In genomic region chr1:44783697-44784093, GRCh38 we compare ENCODE assay signal across 10 cellular contexts. TPM values are rescaled to one million over a fixed set of nuclear protein-coding genes. Genes with fewer than 3 reads are reported as not detected.
DNase-seq lines count a peak whose midpoint lies in the region; ATAC-seq and TF ChIP-seq lines count a peak whose summit lies in the region.
"Had no signal": no experiment of that assay in that cellular context is flagged by ENCODE, and none has a peak within 500 bp of the region (broad histone marks: within the 10 kb centered on the region; RNA-seq: fewer than 3 reads in every experiment).

No MANE protein-coding gene starts in this region.

- intact Hi-C loops in spleen (cut with DNase I; ENCODE audit: low total_unique reads), result loop anchor here (10.0 kb wide), 1 partner anchor 49 kb away; the partner anchor contains the start of genes KIF2C and RNU5D-1

- H3K27ac Mint-ChIP-seq in WTC11, result no peak overlapping the region

- H3K4me1 ChIP-seq in iPS DF 6.9 (ENCODE audit: control insufficient read depth, insufficient read depth, low read length) (peaks cover 7% of the 10 kb centered on the region), spleen (peaks cover 12 to 53% (median 41%) of the 10 kb centered on the region in 6 donors)

- no CpG with 5 or more reads among the region's 8 CpGs for WGBS in iPS DF 6.9 (ENCODE audit: insufficient coverage, insufficient read length)
- WGBS in spleen, 5 donors, result 45 to 54% (median 47%) methylated on average over 8 of the region's 8 CpGs

- POLR2A ChIA-PET in WTC11 (lab: Charles Lee), result interaction anchor here (0.6 to 2.7 kb wide), 7 partner anchors 8 to 846 kb away, joined by 3 to 19 read pairs (median 6); partner anchors contain the start of genes EIF2B3, PLK3 and RPS8

- CTCF ChIA-PET in WTC11 (lab: Charles Lee), result interaction anchor here (0.6 to 3.3 kb wide), 11 partner anchors 9 to 228 kb away, joined by 3 to 21 read pairs (median 4); partner anchors contain the start of genes BTBD19, DYNLT4, PLK3 and RNU5D-1

- in situ Hi-C loops in ACHN (cut with HindIII; ENCODE audit: low pct_ligation_motif_present, low pct_unique_long_range_greater_than_20kb, low sequenced_read_pairs), result no loop called here

- H3K4me3 Mint-ChIP-seq in WTC11, result peak overlapping the region; percentile 62

- H3K27ac ChIP-seq in iPS DF 6.9 (ENCODE audit: low read length) (no peak overlapping the region), spleen (peak overlapping the region in 7 of 8 donors; percentile 8 to 82 (median 64))
- H3K27ac ChIP-seq: A549 had no signal

- H3K27me3 Mint-ChIP-seq in WTC11 (ENCODE audit: low read depth), result peaks cover 12% of the 10 kb centered on the region

- TF ChIP-seq CTCF in WTC11 (IDR thresholded peaks at IDR 0.05), result no peak
- no peak for TF ChIP-seq CTCF in spleen (IDR thresholded peaks at IDR 0.05 in 8 of 11, conservative IDR thresholded peaks at IDR 0.05 in 3 of 11)

- peaks cover 18% of the 10 kb centered on the region for H3K36me3 Mint-ChIP-seq in WTC11

- peaks cover 29% of the 10 kb centered on the region for H3K4me1 Mint-ChIP-seq in WTC11

- H3K9me3 Mint-ChIP-seq in WTC11, result no peaks in the 10 kb centered on the region

- peaks cover 1% of the 10 kb centered on the region for H3K36me3 ChIP-seq in iPS DF 6.9 (ENCODE audit: control insufficient read depth, insufficient read depth, low read length)
- H3K36me3 ChIP-seq in spleen, result peaks cover 0 to 37% (median 32%) of the 10 kb centered on the region in 6 donors

- H3K27me3 ChIP-seq in iPS DF 6.9 (ENCODE audit: control insufficient read depth, insufficient read depth, low read length), result no peaks in the 10 kb centered on the region
- H3K27me3 ChIP-seq in spleen (replicated peaks in 1 of 7), result no peaks in the 10 kb centered on the region

- no peak for TF ChIP-seq POLR2A in spleen (IDR thresholded peaks at IDR 0.05)

- DNase-seq in DMS79 treated with DMSO at 0.1 percent for 48 hours (lab: John Stamatoyannopoulos, UW), result peak; percentile 31
- DNase-seq in DMS79 (lab: John Stamatoyannopoulos, UW), result no peak
- DNase-seq in WTC11 (ENCODE audit: low spot score), result no peak
- no peak for DNase-seq in iPS DF 6.9 (ENCODE audit: low read depth, low spot score)
- DNase-seq in spleen, result no peak
- DNase-seq in ACHN, result no peak
- DNase-seq in medulla oblongata (ENCODE audit: extremely low spot score), result no peak
- DNase-seq: activated effector memory CD4-positive, alpha-beta T cell treated with Interleukin-2 at 50 U/mL for 16 hours had no signal

- ATAC-seq in WTC11 (no peak), GM18868 (IDR thresholded peaks at IDR 0.05; ENCODE audit: unreplicated experiment) (no peak)

- H3K4me3 ChIP-seq in iPS DF 6.9 (ENCODE audit: low read length) (peak overlapping the region; percentile 16; the same call in 1 of the 2 replicates), spleen (peak overlapping the region; percentile 33 to 71 (median 43))
- H3K4me3 ChIP-seq: A549 had no signal

- H3K9me3 ChIP-seq in iPS DF 6.9 (ENCODE audit: control insufficient read depth, insufficient read depth, low read length) (no peaks in the 10 kb centered on the region), spleen (no peaks in the 10 kb centered on the region)
- H3K9me3 ChIP-seq: A549 had no signal

TF ChIP-seq in WTC11, 78 proteins besides CTCF, POLR2A, EP300 and RAD21:
- TF ChIP-seq E2F1 (CRISPR knock-in tag; IDR thresholded peaks at IDR 0.05) (no peak), ZNF232 (CRISPR knock-in tag; IDR thresholded peaks at IDR 0.05) (no peak), E2F5 (CRISPR knock-in tag; IDR thresholded peaks at IDR 0.05) (no peak), GRHL2 (CRISPR knock-in tag; IDR thresholded peaks at IDR 0.05; ENCODE audit: insufficient replicate concordance, severe bottlenecking) (no peak), AFF4 (CRISPR knock-in tag; IDR thresholded peaks at IDR 0.05; ENCODE audit: borderline replicate concordance) (no peak), EMX1 (CRISPR knock-in tag; IDR thresholded peaks at IDR 0.05) (no peak)

RNA-seq across cellular contexts. Expression of gene BEST4, which starts 4.3 kb away (rescaled TPM):
- total RNA-seq in WTC11 (2021), result 1.6 to 1.7 TPM (median 1.6 TPM) in 3 replicates
- under 1 TPM in 4 of 7 donors, not detected in 3; 0.16 to 0.61 (median 0.30) TPM for total RNA-seq in spleen
- polyA plus RNA-seq in spleen, result under 1 TPM; 0.32 to 0.89 (median 0.80) TPM

RNA-seq across cellular contexts. Expression of gene RPS8, which starts 8.4 kb away (rescaled TPM):
- 2,343 to 2,726 TPM (median 2,722 TPM) in 3 replicates for total RNA-seq in WTC11 (2021)
- total RNA-seq in spleen, result 1,000 to 10,000 TPM; 1,626 to 2,405 (median 2,159) TPM
- 1,000 to 10,000 TPM; 4,436 to 6,194 (median 5,972) TPM for polyA plus RNA-seq in spleen

RNA-seq across cellular contexts. Expression of gene PLK3, which starts 16.5 kb away (rescaled TPM):
- total RNA-seq in WTC11 (2021), result 10.1 to 16.4 TPM (median 12.0 TPM) in 3 replicates
- 10 to 100 TPM; 22.0 to 51.7 (median 33.1) TPM for total RNA-seq in spleen
- polyA plus RNA-seq in spleen, result 10 to 100 TPM; 14.7 to 24.6 (median 24.3) TPM

RNA-seq across cellular contexts. Expression of gene DYNLT4, which starts 23.5 kb away (rescaled TPM):
- total RNA-seq in WTC11 (2021) (0.31 to 0.62 TPM (median 0.57 TPM) in 3 replicates), spleen (1 to 10 TPM in 2 of 7 donors, under 1 TPM in 2, not detected in 3; 0.82 to 2.1 (median 1.1) TPM)
- polyA plus RNA-seq in spleen, result under 1 TPM; 0.15 to 0.58 (median 0.22) TPM

RNA-seq across cellular contexts. Expression of gene BTBD19, which starts 24.6 kb away (rescaled TPM):
- total RNA-seq in WTC11 (2021) (1.7 to 2.0 TPM (median 1.8 TPM) in 3 replicates), spleen (10 to 100 TPM in 1 of 7 donors, 1 to 10 TPM in 6; 2.8 to 11.9 (median 7.3) TPM)
- polyA plus RNA-seq in spleen, result 1 to 10 TPM in 2 of 3 donors, under 1 TPM in 1; 0.73 to 5.5 (median 1.1) TPM
